ENCODE assay signal across 8 cellular contexts in the genomic region with DNA sequence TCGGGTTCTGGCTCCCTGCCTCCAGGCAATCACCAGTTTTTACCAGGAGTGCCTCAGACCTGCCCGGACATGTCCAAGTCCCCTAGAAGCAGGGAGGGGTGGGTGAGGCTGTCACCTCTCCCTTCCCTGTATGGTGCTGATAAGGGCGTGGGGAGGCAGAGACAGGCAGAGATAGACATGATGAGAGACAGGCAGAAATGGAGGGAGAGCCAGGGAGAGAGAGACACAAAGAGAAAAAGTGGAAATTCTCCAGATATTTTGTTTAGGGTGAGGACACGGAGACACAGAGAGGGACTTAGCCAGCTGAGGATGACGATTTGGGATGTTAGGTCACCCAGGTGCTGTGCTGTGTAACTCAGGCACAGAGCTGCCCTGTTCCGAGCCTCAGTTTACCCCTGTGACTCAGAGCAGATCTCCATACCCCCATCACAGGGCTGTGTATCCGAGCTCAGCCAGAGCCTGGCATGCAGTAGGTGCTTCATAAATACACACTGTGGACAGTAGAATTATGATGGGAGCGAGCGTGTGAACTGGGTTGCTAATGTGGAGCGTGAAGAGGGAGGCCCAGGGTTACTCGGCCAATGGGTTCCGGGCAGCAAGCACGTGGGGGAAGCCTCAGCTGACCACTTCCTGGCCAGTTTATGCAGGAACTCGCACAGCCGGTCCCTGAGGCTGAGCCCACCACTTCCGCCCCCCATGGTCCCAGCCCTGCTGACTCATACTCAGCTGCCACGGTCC. TPM values are rescaled to one million over a fixed set of nuclear protein-coding genes. Genes with fewer than 3 reads are reported as not detected.
DNase-seq lines count a peak whose midpoint lies in the region; ATAC-seq, FAIRE-seq and TF ChIP-seq lines count a peak whose summit lies in the region.

No MANE protein-coding gene starts in this region.

- peak overlapping the region; percentile 68 for H3K9ac ChIP-seq in OCI-LY3 (ENCODE audit: low read length)

- peak overlapping the region in 1 of 4 donors; percentile 41 for H3K4me3 Mint-ChIP-seq in CD4-positive, CD25-positive, alpha-beta regulatory T cell
- H3K4me3 Mint-ChIP-seq in activated naive CD4-positive, alpha-beta T cell treated with anti-CD3 and anti-CD28 coated beads, Interleukin-2, amount 10 ng/mL, durations not matched to agents 7 days and 5 days: peak overlapping the region; percentile 16

- H3K9me3 ChIP-seq in CD4-positive, CD25-positive, alpha-beta regulatory T cell (ENCODE audit: control insufficient read depth in 2 of 2, low read length in 2 of 2): no peaks in the 10 kb centered on the region
- H3K9me3 ChIP-seq in OCI-LY3 (ENCODE audit: insufficient read depth, low read length) (no peaks in the 10 kb centered on the region), pancreas (no peaks in the 10 kb centered on the region)

- no peaks in the 10 kb centered on the region for H4K20me1 ChIP-seq in OCI-LY3 (ENCODE audit: insufficient read depth, low read length)

- peaks cover 12% of the 10 kb centered on the region for H3K4me1 ChIP-seq in CD4-positive, CD25-positive, alpha-beta regulatory T cell (ENCODE audit: control insufficient read depth, insufficient read depth, low read length, poor library complexity, severe bottlenecking)
- H3K4me1 ChIP-seq in OCI-LY3 (ENCODE audit: low read length): peaks cover 59% of the 10 kb centered on the region
- H3K4me1 ChIP-seq in pancreas: peaks cover 32 to 47% (median 41%) of the 10 kb centered on the region in 3 donors
- H3K4me1 ChIP-seq in urinary bladder (ENCODE audit: insufficient read depth): no peaks in the 10 kb centered on the region

- H3K36me3 Mint-ChIP-seq in CD4-positive, CD25-positive, alpha-beta regulatory T cell: no peaks in the 10 kb centered on the region
- peaks cover 1% of the 10 kb centered on the region for H3K36me3 Mint-ChIP-seq in activated naive CD4-positive, alpha-beta T cell treated with anti-CD3 and anti-CD28 coated beads, Interleukin-2, amount 10 ng/mL, durations not matched to agents 7 days and 5 days

- H3K4me3 ChIP-seq in CD4-positive, CD25-positive, alpha-beta regulatory T cell (ENCODE audit: low read depth, low read length): no peak overlapping the region
- peak overlapping the region; percentile 57 for H3K4me3 ChIP-seq in OCI-LY3 (ENCODE audit: low read length)
- no peak overlapping the region for H3K4me3 ChIP-seq in pancreas
- H3K4me3 ChIP-seq in urinary bladder (ENCODE audit: low read depth, low read length): no peak overlapping the region

- intact Hi-C loops in Right ventricle myocardium superior (cut with DNase I): no loop called here
- intact Hi-C loops in pancreas (cut with DNase I): no loop called here

- CTCF ChIA-PET in activated naive CD4-positive, alpha-beta T cell treated with anti-CD3 and anti-CD28 coated beads, Interleukin-2, amount 10 ng/mL, durations not matched to agents 7 days and 5 days (lab: Charles Lee): interaction anchor here (2.2 kb wide), 1 partner anchor 16 kb away, joined by 7 read pairs; no protein-coding TSS in a partner anchor

- H3K27me3 ChIP-seq in CD4-positive, CD25-positive, alpha-beta regulatory T cell (ENCODE audit: control insufficient read depth, insufficient read depth, low read length): no peaks in the 10 kb centered on the region
- H3K27me3 ChIP-seq in OCI-LY3 (ENCODE audit: low read depth, low read length): no peaks in the 10 kb centered on the region
- no peaks in the 10 kb centered on the region for H3K27me3 ChIP-seq in pancreas

- H3K36me3 ChIP-seq in CD4-positive, CD25-positive, alpha-beta regulatory T cell (ENCODE audit: control insufficient read depth, insufficient read depth, low read length): no peaks in the 10 kb centered on the region
- H3K36me3 ChIP-seq in OCI-LY3 (replicated peaks; ENCODE audit: low read depth, low read length): no peaks in the 10 kb centered on the region
- H3K36me3 ChIP-seq in pancreas: no peaks in the 10 kb centered on the region
- H3K36me3 ChIP-seq in urinary bladder (ENCODE audit: insufficient read depth): no peaks in the 10 kb centered on the region

- peaks cover 5 to 10% (median 8%) of the 10 kb centered on the region in 4 donors for H3K4me1 Mint-ChIP-seq in CD4-positive, CD25-positive, alpha-beta regulatory T cell
- peaks cover 14% of the 10 kb centered on the region for H3K4me1 Mint-ChIP-seq in activated naive CD4-positive, alpha-beta T cell treated with anti-CD3 and anti-CD28 coated beads, Interleukin-2, amount 10 ng/mL, durations not matched to agents 7 days and 5 days

- peak; percentile 70 to 73 for ATAC-seq in CD4-positive, CD25-positive, alpha-beta regulatory T cell (ENCODE audit: low read depth in 2 of 2)
- ATAC-seq in HG03439 (IDR thresholded peaks at IDR 0.05; ENCODE audit: unreplicated experiment) (peak; percentile 69), Right ventricle myocardium superior (ENCODE audit: poor library complexity) (peak; percentile 93), pancreas (peak; percentile 66 to 85 (median 73))

- peak overlapping the region; percentile 10; the same call in 1 of the 2 replicates for H2AFZ ChIP-seq in OCI-LY3 (ENCODE audit: low read depth, low read length)

- 30 to 34% methylated on average over 16 to 17 of the region's 17 CpGs for WGBS in pancreas, 2 donors
- 24% methylated on average over 17 of the region's 17 CpGs for WGBS in urinary bladder

- peak overlapping the region in 1 of 3 donors; percentile 20 for H3K27ac Mint-ChIP-seq in CD4-positive, CD25-positive, alpha-beta regulatory T cell
- H3K27ac Mint-ChIP-seq in activated naive CD4-positive, alpha-beta T cell treated with anti-CD3 and anti-CD28 coated beads, Interleukin-2, amount 10 ng/mL, durations not matched to agents 7 days and 5 days: peak overlapping the region; percentile 62

- peak; percentile 94 for FAIRE-seq in GM19239 (lab: Jason Lieb, UNC)
- FAIRE-seq in pancreas (lab: Jason Lieb, UNC): no peak

- DNase-seq in CD4-positive, CD25-positive, alpha-beta regulatory T cell: peak; percentile 7 to 83 (median 11)
- peak; percentile 90 for DNase-seq in GM19239 (ENCODE audit: insufficient read length, low spot score)
- DNase-seq in activated naive CD4-positive, alpha-beta T cell treated with anti-CD3 and anti-CD28 coated beads, Interleukin-2, amount 10 ng/mL, durations not matched to agents 7 days and 5 days: peak; percentile 70
- peak; percentile 92 for DNase-seq in Right ventricle myocardium superior
- DNase-seq in pancreas: peak; percentile 85 to 91 (median 88)

- peaks cover 0 to 2% (median 0%) of the 10 kb centered on the region in 7 donors for H3K9me3 Mint-ChIP-seq in CD4-positive, CD25-positive, alpha-beta regulatory T cell
- H3K9me3 Mint-ChIP-seq in activated naive CD4-positive, alpha-beta T cell treated with anti-CD3 and anti-CD28 coated beads, Interleukin-2, amount 10 ng/mL, durations not matched to agents 7 days and 5 days: no peaks in the 10 kb centered on the region

- no peaks in the 10 kb centered on the region for H3K79me2 ChIP-seq in OCI-LY3 (ENCODE audit: low read length)

- H3K27ac ChIP-seq in CD4-positive, CD25-positive, alpha-beta regulatory T cell (ENCODE audit: insufficient read depth, low read length, poor library complexity, severe bottlenecking): no peak overlapping the region
- H3K27ac ChIP-seq in OCI-LY3 (ENCODE audit: low read length) (peak overlapping the region; percentile 70), pancreas (peak overlapping the region; percentile 39 to 93 (median 80)), urinary bladder (ENCODE audit: low read depth) (peak overlapping the region; percentile 73)

- H3K27me3 Mint-ChIP-seq in CD4-positive, CD25-positive, alpha-beta regulatory T cell: no peaks in the 10 kb centered on the region
- peaks cover 28% of the 10 kb centered on the region for H3K27me3 Mint-ChIP-seq in activated naive CD4-positive, alpha-beta T cell treated with anti-CD3 and anti-CD28 coated beads, Interleukin-2, amount 10 ng/mL, durations not matched to agents 7 days and 5 days

- peak overlapping the region; percentile 79 for H3K4me2 ChIP-seq in OCI-LY3 (ENCODE audit: low read length)

- no peak for TF ChIP-seq CTCF in OCI-LY3 (IDR thresholded peaks at IDR 0.05; ENCODE audit: low read depth, low read length)
- TF ChIP-seq CTCF in pancreas (IDR thresholded peaks at IDR 0.05): no peak

RNA-seq across cellular contexts. Expression of a gene that starts 11.9 kb away (rescaled TPM):
- total RNA-seq in CD4-positive, CD25-positive, alpha-beta regulatory T cell: not detected
- not detected for polyA plus RNA-seq in CD4-positive, CD25-positive, alpha-beta regulatory T cell
- total RNA-seq in Right ventricle myocardium superior (0.54 TPM), pancreas (100 to 1,000 TPM in 2 of 6 donors, 10 to 100 TPM in 4; 33.3 to 277 (median 43.5) TPM), urinary bladder (12.5 TPM)
- polyA plus RNA-seq in pancreas (10 to 100 TPM; 28.1 to 57.7 TPM), urinary bladder (58.2 TPM)

RNA-seq across cellular contexts. Expression of a gene that starts 23.4 kb away (rescaled TPM):
- not detected for total RNA-seq in CD4-positive, CD25-positive, alpha-beta regulatory T cell
- polyA plus RNA-seq in CD4-positive, CD25-positive, alpha-beta regulatory T cell: under 1 TPM in 3 of 4 donors, not detected in 1; 0.09 to 0.79 (median 0.25) TPM
- total RNA-seq in Right ventricle myocardium superior: 3.6 TPM
- 1 to 10 TPM in 3 of 6 donors, under 1 TPM in 3; 0.14 to 6.1 (median 1.2) TPM for total RNA-seq in pancreas
- polyA plus RNA-seq in pancreas: 1 to 10 TPM in 1 of 2 donors, under 1 TPM in 1; 0.85 to 1.0 TPM
- 2.9 TPM for total RNA-seq in urinary bladder
- polyA plus RNA-seq in urinary bladder: 7.0 TPM

RNA-seq across cellular contexts. Expression of a gene that starts 33.7 kb away (rescaled TPM):
- total RNA-seq in CD4-positive, CD25-positive, alpha-beta regulatory T cell: 39.4 TPM
- 1 to 10 TPM; 6.7 to 8.7 (median 8.2) TPM for polyA plus RNA-seq in CD4-positive, CD25-positive, alpha-beta regulatory T cell
- total RNA-seq in Right ventricle myocardium superior (33.6 TPM), pancreas (10 to 100 TPM; 32.9 to 44.4 (median 37.1) TPM), urinary bladder (13.9 TPM)
- polyA plus RNA-seq in pancreas (10 to 100 TPM; 10.4 to 20.7 TPM), urinary bladder (19.0 TPM)

RNA-seq across cellular contexts. Expression of a gene that starts 45.1 kb away (rescaled TPM):
- total RNA-seq in CD4-positive, CD25-positive, alpha-beta regulatory T cell: 97.9 TPM
- polyA plus RNA-seq in CD4-positive, CD25-positive, alpha-beta regulatory T cell: 10 to 100 TPM; 47.3 to 84.0 (median 65.6) TPM
- total RNA-seq in Right ventricle myocardium superior (30.4 TPM), pancreas (10 to 100 TPM; 20.5 to 33.8 (median 23.7) TPM), urinary bladder (28.8 TPM)
- polyA plus RNA-seq in pancreas (100 to 1,000 TPM in 1 of 2 donors, 10 to 100 TPM in 1; 77.5 to 116 TPM), urinary bladder (81.3 TPM)

RNA-seq across cellular contexts. Expression of a gene that starts 51.2 kb away (rescaled TPM):
- total RNA-seq in CD4-positive, CD25-positive, alpha-beta regulatory T cell: 45.6 TPM
- 100 to 1,000 TPM; 101 to 118 (median 116) TPM for polyA plus RNA-seq in CD4-positive, CD25-positive, alpha-beta regulatory T cell
- total RNA-seq in Right ventricle myocardium superior (103 TPM), pancreas (10 to 100 TPM; 16.5 to 39.0 (median 33.4) TPM), urinary bladder (56.5 TPM)
- polyA plus RNA-seq in pancreas (10 to 100 TPM; 65.9 to 67.9 TPM), urinary bladder (97.5 TPM)

Comparison
In these comparisons a context has a peak if more than half of its experiments do, and no peak if none do; other contexts are left out.
1. DNase-seq: peak in every context shown above with its lines; median percentile 92 in Right ventricle myocardium superior; 90 in GM19239; 88 in pancreas; 70 in activated naive CD4-positive, alpha-beta T cell treated with anti-CD3 and anti-CD28 coated beads, Interleukin-2, amount 10 ng/mL, durations not matched to agents 7 days and 5 days; 11 in CD4-positive, CD25-positive, alpha-beta regulatory T cell.